ENCODE assay signal across 8 cellular contexts in genomic region chr12:53324779-53325538, GRCh38. TPM values are rescaled to one million over a fixed set of nuclear protein-coding genes. Genes with fewer than 3 reads are reported as not detected.
A peak's percentile ranks its signal among the peaks of the same experiment; 100 is the strongest.
DNase-seq lines count a peak whose midpoint lies in the region; ATAC-seq and TF ChIP-seq lines count a peak whose summit lies in the region.

No MANE protein-coding gene starts in this region.

- peak; percentile 69 for DNase-seq in CD14-positive monocyte (ENCODE audit: low spot score)
- DNase-seq in NCI-H69 (lab: John Stamatoyannopoulos, UW): peak; percentile 96
- peak; percentile 94 for DNase-seq in activated CD4-positive, alpha-beta memory T cell treated with anti-CD3 and anti-CD28 coated beads for 36 hours
- peak; percentile 92 for DNase-seq in ecto neural progenitor cell (ENCODE audit: low spot score)
- DNase-seq in lung microvascular endothelial cell (ENCODE audit: low read depth in 2 of 2): peak; percentile 91 to 92
- DNase-seq in stimulated activated CD4-positive, alpha-beta T cell treated with anti-CD3 and anti-CD28 coated beads, TNF-alpha, amount 100 ng/mL, for 4 hours (ENCODE audit: low read depth in 3 of 3): peak; percentile 70 to 74 (median 72)

- peaks cover 34% of the 10 kb centered on the region for H3K4me1 Mint-ChIP-seq in CD14-positive monocyte
- peaks cover 33% of the 10 kb centered on the region for H3K4me1 Mint-ChIP-seq in activated CD4-positive, alpha-beta memory T cell treated with anti-CD3 and anti-CD28 coated beads for 36 hours (ENCODE audit: low read depth)

- ATAC-seq in GM19372 (IDR thresholded peaks at IDR 0.05; ENCODE audit: low read depth, unreplicated experiment) (peak; percentile 52), HG03558 (IDR thresholded peaks at IDR 0.05; ENCODE audit: extremely low read depth, unreplicated experiment) (peak; percentile 34)

- POLR2A ChIA-PET in activated CD4-positive, alpha-beta memory T cell treated with anti-CD3 and anti-CD28 coated beads for 36 hours (lab: Charles Lee): interaction anchor here (0.7 to 2.8 kb wide), 12 partner anchors 11 to 176 kb away, joined by 3 to 21 read pairs (median 3); partner anchors contain the start of genes CSAD, MYG1, SP1 and SP7

- peaks cover 0 to 3% of the 10 kb centered on the region in 2 donors for H3K36me3 Mint-ChIP-seq in CD14-positive monocyte
- no peaks in the 10 kb centered on the region for H3K36me3 Mint-ChIP-seq in activated CD4-positive, alpha-beta memory T cell treated with anti-CD3 and anti-CD28 coated beads for 36 hours

- CTCF ChIA-PET in activated CD4-positive, alpha-beta memory T cell treated with anti-CD3 and anti-CD28 coated beads for 36 hours (lab: Charles Lee): interaction anchor here (0.6 to 14.7 kb wide), 19 partner anchors 10 to 351 kb away, joined by 3 to 252 read pairs (median 4); partner anchors contain the start of genes ATP5MC2, CSAD, MYG1 and SP1

- H3K27me3 Mint-ChIP-seq in CD14-positive monocyte (ENCODE audit: low read depth in 3 of 3): peaks cover 23 to 33% (median 30%) of the 10 kb centered on the region in 3 donors
- H3K27me3 Mint-ChIP-seq in activated CD4-positive, alpha-beta memory T cell treated with anti-CD3 and anti-CD28 coated beads for 36 hours: no peaks in the 10 kb centered on the region

- H3K9me3 Mint-ChIP-seq in CD14-positive monocyte: peaks cover 0 to 6% (median 0%) of the 10 kb centered on the region in 7 donors
- no peaks in the 10 kb centered on the region for H3K9me3 Mint-ChIP-seq in activated CD4-positive, alpha-beta memory T cell treated with anti-CD3 and anti-CD28 coated beads for 36 hours

- peak overlapping the region; percentile 91 to 97 for H3K4me3 Mint-ChIP-seq in CD14-positive monocyte
- peak overlapping the region; percentile 87 for H3K4me3 Mint-ChIP-seq in activated CD4-positive, alpha-beta memory T cell treated with anti-CD3 and anti-CD28 coated beads for 36 hours

- H3K27ac Mint-ChIP-seq in CD14-positive monocyte: peak overlapping the region; percentile 88 to 97 (median 93)
- H3K27ac Mint-ChIP-seq in activated CD4-positive, alpha-beta memory T cell treated with anti-CD3 and anti-CD28 coated beads for 36 hours: peak overlapping the region; percentile 96

- TF ChIP-seq CTCF in CD14-positive monocyte (IDR thresholded peaks at IDR 0.05): peak; percentile 81

- intact Hi-C loops in CD14-positive monocyte (cut with micrococcal nuclease): loop anchor here (2.0 to 10.0 kb wide), 4 partner anchors 20 to 177 kb away; partner anchors contain the start of gene TARBP2 (in 1 of the 2)
- intact Hi-C loops in activated CD4-positive, alpha-beta memory T cell treated with anti-CD3 and anti-CD28 coated beads for 36 hours (cut with micrococcal nuclease): loop anchor here (1.0 kb wide), 6 partner anchors 20 to 175 kb away; partner anchors contain the start of genes PCBP2 and PRR13

RNA-seq across cellular contexts. Expression of gene AAAS, which starts 3.5 kb away (rescaled TPM):
- 10 to 100 TPM; 25.6 to 27.2 TPM for polyA plus RNA-seq in CD14-positive monocyte
- total RNA-seq in activated CD4-positive, alpha-beta memory T cell treated with anti-CD3 and anti-CD28 coated beads for 36 hours: 10 to 100 TPM; 74.5 to 80.7 TPM
- total RNA-seq in lung microvascular endothelial cell: 23.8 and 24.6 TPM in 2 replicates

RNA-seq across cellular contexts. Expression of gene SP7, which starts 11.2 kb away (rescaled TPM):
- polyA plus RNA-seq in CD14-positive monocyte: not detected
- total RNA-seq in activated CD4-positive, alpha-beta memory T cell treated with anti-CD3 and anti-CD28 coated beads for 36 hours: not detected
- not detected in 2 replicates for total RNA-seq in lung microvascular endothelial cell

RNA-seq across cellular contexts. Expression of gene MYG1, which starts 25.5 kb away (rescaled TPM):
- polyA plus RNA-seq in CD14-positive monocyte: 10 to 100 TPM; 55.7 to 64.3 TPM
- 10 to 100 TPM; 77.9 to 82.5 TPM for total RNA-seq in activated CD4-positive, alpha-beta memory T cell treated with anti-CD3 and anti-CD28 coated beads for 36 hours
- 31.6 and 35.9 TPM in 2 replicates for total RNA-seq in lung microvascular endothelial cell

RNA-seq across cellular contexts. Expression of gene PFDN5, which starts 29.6 kb away (rescaled TPM):
- 1,000 to 10,000 TPM; 1,474 to 1,751 TPM for polyA plus RNA-seq in CD14-positive monocyte
- 100 to 1,000 TPM; 354 to 359 TPM for total RNA-seq in activated CD4-positive, alpha-beta memory T cell treated with anti-CD3 and anti-CD28 coated beads for 36 hours
- total RNA-seq in lung microvascular endothelial cell: 412 and 577 TPM in 2 replicates

RNA-seq across cellular contexts. Expression of gene SP1, which starts 55.0 kb away (rescaled TPM):
- polyA plus RNA-seq in CD14-positive monocyte: 10 to 100 TPM; 15.1 to 22.7 TPM
- total RNA-seq in activated CD4-positive, alpha-beta memory T cell treated with anti-CD3 and anti-CD28 coated beads for 36 hours: 10 to 100 TPM; 66.1 to 72.8 TPM
- 21.4 and 26.8 TPM in 2 replicates for total RNA-seq in lung microvascular endothelial cell

Comparison
In these comparisons a context has a peak if more than half of its experiments do, and no peak if none do; other contexts are left out.
1. Peak in every context shown above with its lines: DNase-seq and ATAC-seq.